12 cellular contexts compared by ENCODE assay signal in the genomic region with DNA sequence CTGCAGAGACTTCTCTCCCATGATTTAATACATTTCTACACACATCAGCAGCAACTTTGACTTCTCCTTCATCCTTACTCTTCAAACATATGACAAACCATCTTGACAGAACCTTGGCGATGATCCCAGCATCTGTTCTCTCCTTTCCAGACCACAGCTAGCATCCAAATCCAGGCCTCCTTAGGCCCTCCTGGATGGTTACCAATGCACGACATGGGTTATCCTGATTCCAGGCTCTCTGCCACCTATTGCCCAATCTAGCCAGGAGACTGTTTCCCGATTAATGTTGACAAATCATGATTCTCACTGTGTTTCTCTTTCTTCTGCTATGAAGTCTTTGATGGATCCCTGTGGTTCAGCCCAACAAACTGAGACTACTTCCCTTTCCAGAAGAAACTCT. TPM values are rescaled to one million over a fixed set of nuclear protein-coding genes. Genes with fewer than 3 reads are reported as not detected.
A peak's percentile ranks its signal among the peaks of the same experiment; 100 is the strongest.
DNase-seq lines count a peak whose midpoint lies in the region; ATAC-seq and TF ChIP-seq lines count a peak whose summit lies in the region.
"Had no signal": no experiment of that assay in that cellular context is flagged by ENCODE, and none has a peak within 500 bp of the region (broad histone marks: within the 10 kb centered on the region; RNA-seq: fewer than 3 reads in every experiment).

No MANE protein-coding gene starts in this region.

- intact Hi-C loops in left cardiac atrium (cut with DNase I) (no loop called here), posterior vena cava (cut with DNase I) (no loop called here), A673 (cut with micrococcal nuclease; ENCODE audit: unreplicated experiment) (no loop called here)

- H3K9ac ChIP-seq in skeletal muscle tissue (ENCODE audit: low read depth in 1 of 3, low read length in 3 of 3): no peak overlapping the region

- H3K27me3 ChIP-seq in skeletal muscle tissue (ENCODE audit: control insufficient read depth in 3 of 3, insufficient read depth in 3 of 3, low read length in 3 of 3): no peaks in the 10 kb centered on the region
- no peaks in the 10 kb centered on the region for H3K27me3 ChIP-seq in A673 (replicated peaks; ENCODE audit: insufficient read depth, low read depth, low read length, poor library complexity)

- no TSS peak for BruUV-seq in A673 (replicated peaks; lab: Mats Ljungman, UMichigan)

- H3K4me1 ChIP-seq in skeletal muscle tissue (ENCODE audit: control insufficient read depth in 3 of 3, insufficient read depth in 3 of 3, low read length in 3 of 3) (peaks cover 0 to 16% (median 14%) of the 10 kb centered on the region in 3 donors), A673 (ENCODE audit: insufficient read depth, low read length, poor library complexity, severe bottlenecking) (no peaks in the 10 kb centered on the region)

- peak; percentile 70 to 77 for ATAC-seq in left cardiac atrium
- no peak for ATAC-seq in activated CD4-positive, CD25-positive, alpha-beta regulatory T cell treated with anti-CD3 and anti-CD28 coated beads, Interleukin-2, amount 50 U/mL, for 24 hours
- ATAC-seq: stimulated activated naive CD8-positive, alpha-beta T cell treated with anti-CD3 and anti-CD28 coated beads, Interleukin-15, Interleukin-2, amounts not matched to agents 100 U/mL and 50 U/mL, for 24 hours had no signal

- H3K27ac ChIP-seq in skeletal muscle tissue (ENCODE audit: low read depth, low read length): peak overlapping the region; percentile 70
- H3K27ac ChIP-seq in A673 (ENCODE audit: low read depth, low read length, poor library complexity, severe bottlenecking): no peak overlapping the region

- no peaks in the 10 kb centered on the region for H3K36me3 ChIP-seq in skeletal muscle tissue (ENCODE audit: control insufficient read depth in 3 of 3, insufficient read depth in 3 of 3, low read length in 3 of 3)
- H3K36me3 ChIP-seq in A673 (ENCODE audit: insufficient read depth, low read length, poor library complexity, severe bottlenecking): no peaks in the 10 kb centered on the region

- CTCF ChIA-PET in A673 (lab: Charles Lee): no interaction called here

- H3K4me3 ChIP-seq in skeletal muscle tissue (ENCODE audit: low read length in 3 of 3) (no peak overlapping the region), A673 (ENCODE audit: low read depth, low read length, poor library complexity, severe bottlenecking) (no peak overlapping the region)

- TF ChIP-seq CTCF in A673 (conservative IDR thresholded peaks at IDR 0.05; ENCODE audit: low read depth, low read length): no peak

- DNase-seq in EL (peak; percentile 48), astrocyte of the hippocampus (ENCODE audit: low read depth, low spot score) (peak; percentile 84), left cardiac atrium (peak; percentile 79), posterior vena cava (ENCODE audit: low spot score) (no peak), A673 (ENCODE audit: low spot score) (no peak), NCI-H69 (lab: John Stamatoyannopoulos, UW) (no peak)
- DNase-seq: MV-4-11; stimulated activated CD4-positive, alpha-beta T cell treated with anti-CD3 and anti-CD28 coated beads, Interleukin-15, amount 100 ng/mL, for 24 hours; stimulated activated naive CD8-positive, alpha-beta T cell treated with anti-CD3 and anti-CD28 coated beads, Interleukin-15, Interleukin-2, amounts not matched to agents 100 U/mL and 50 U/mL, for 24 hours had no signal

- H3K9me3 ChIP-seq in skeletal muscle tissue (ENCODE audit: control insufficient read depth in 3 of 3, low read length in 3 of 3): no peaks in the 10 kb centered on the region
- no peaks in the 10 kb centered on the region for H3K9me3 ChIP-seq in A673 (ENCODE audit: low read depth, low read length, poor library complexity, severe bottlenecking)

- POLR2A ChIA-PET in A673 (lab: Charles Lee; ENCODE audit: low non-redundant PET): no interaction called here

RNA-seq across cellular contexts. Expression of a gene that starts 16.7 kb away (rescaled TPM):
- 10 to 100 TPM; 63.7 to 87.8 TPM for total RNA-seq in left cardiac atrium
- 248 TPM for total RNA-seq in skeletal muscle tissue
- total RNA-seq in posterior vena cava: 100 to 1,000 TPM; 189 to 248 TPM
- total RNA-seq in A673 (2021): 1.2 and 2.0 TPM in 2 replicates
- total RNA-seq: activated T-helper 2 cell treated with anti-CD3 and anti-CD28 coated beads, Interferon-gamma antibody, Interleukin-2, Interleukin-4, amounts not matched to agents 10 μg/mL and 5 μg/mL and 100 μg/mL, durations not matched to agents 14 hours and 24 hours and 36 hours had no signal

Comparison
In these comparisons a context has a peak if more than half of its experiments do, and no peak if none do; other contexts are left out.
1. DNase-seq: peak in EL (single experiment), astrocyte of the hippocampus (single experiment) and left cardiac atrium (single experiment); none in posterior vena cava (single experiment), A673 (single experiment) and NCI-H69 (single experiment).
2. ATAC-seq: peak in left cardiac atrium (2 of 2); none in activated CD4-positive, CD25-positive, alpha-beta regulatory T cell treated with anti-CD3 and anti-CD28 coated beads, Interleukin-2, amount 50 U/mL, for 24 hours (0 of 2).
3. RNA of a gene that starts 16.7 kb away (total RNA-seq): 248 TPM in skeletal muscle tissue (single experiment), 189 to 248 TPM in posterior vena cava and 63.7 to 87.8 TPM in left cardiac atrium; 1.2 to 2.0 TPM in A673; every median in the first group is over 10 times any median in the second.